ENCODE assay signal across 1 cellular context in the genomic region with DNA sequence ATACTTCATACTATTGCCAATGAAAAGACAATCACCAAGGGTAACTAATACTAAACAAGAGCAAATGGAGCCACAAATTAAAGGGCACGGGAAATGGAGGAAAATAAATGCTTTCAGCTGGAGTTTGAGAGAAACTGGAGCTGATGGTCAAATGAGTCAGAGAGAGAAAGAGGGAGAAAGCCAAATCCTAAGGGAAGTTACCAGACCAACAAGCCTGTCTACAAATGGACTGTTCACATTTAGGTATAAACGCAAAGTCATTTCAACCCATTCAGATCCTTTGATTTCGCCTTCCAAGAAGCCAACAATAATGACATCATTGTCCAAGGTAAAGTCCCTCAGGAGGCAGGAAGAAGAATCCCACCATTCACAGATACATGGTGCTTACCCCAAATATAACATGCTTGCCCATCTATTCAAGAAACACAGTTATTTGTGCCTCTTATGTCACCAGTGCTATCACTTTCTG.
TF ChIP-seq lines count a peak whose summit lies in the region.

No MANE protein-coding gene starts in this region.

TF ChIP-seq in WTC11, 78 proteins besides CTCF, POLR2A, EP300 and RAD21:
- TF ChIP-seq ZNF138 (CRISPR knock-in tag; conservative IDR thresholded peaks at IDR 0.05) (no peak), SP1 (CRISPR knock-in tag; conservative IDR thresholded peaks at IDR 0.05) (no peak)
